In the genomic region with DNA sequence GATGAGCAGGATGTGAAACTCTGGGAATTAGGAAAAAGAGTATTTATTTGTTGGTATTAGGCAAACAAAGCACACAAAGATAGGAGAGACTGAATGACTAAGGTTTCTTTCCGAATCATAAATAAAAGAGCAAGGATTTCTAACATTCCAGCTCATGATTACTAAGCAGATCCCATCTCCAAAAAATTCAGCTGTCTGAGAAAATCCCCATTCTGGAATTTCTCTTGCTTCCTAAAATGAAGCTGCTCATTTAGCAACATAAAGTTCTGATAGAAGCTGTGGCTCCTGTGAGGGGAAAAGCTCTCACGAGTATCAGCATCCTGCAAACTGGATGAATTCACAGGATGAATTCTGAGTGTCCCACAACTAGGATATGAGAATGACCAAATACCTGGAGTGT, we compare ENCODE assay signal across 16 cellular contexts. TPM values are rescaled to one million over a fixed set of nuclear protein-coding genes. Genes with fewer than 3 reads are reported as not detected.
A peak's percentile ranks its signal among the peaks of the same experiment; 100 is the strongest.
DNase-seq lines count a peak whose midpoint lies in the region; ATAC-seq and TF ChIP-seq lines count a peak whose summit lies in the region.
"Had no signal": no experiment of that assay in that cellular context is flagged by ENCODE, and none has a peak within 500 bp of the region (broad histone marks: within the 10 kb centered on the region; RNA-seq: fewer than 3 reads in every experiment).

No MANE protein-coding gene starts in this region.

- no peaks in the 10 kb centered on the region for H3K27me3 Mint-ChIP-seq in HFFc6 (ENCODE audit: insufficient read depth)
- H3K27me3 Mint-ChIP-seq: activated T-cell treated with anti-CD3 and anti-CD28 coated beads, Interleukin-2, amount 50 U/mL, for 24 hours; CD4-positive, alpha-beta memory T cell; stimulated activated naive B cell treated with anti-CD40 and anti-IgM and Interleukin-4, amounts not matched to agents 10 μg/mL and 1 μg/mL and 100 μg/mL, for 72 hours had no signal

- DNase-seq in AG08395 (ENCODE audit: low spot score) = peak; percentile 81
- peak; percentile 69 for DNase-seq in HFFc6
- DNase-seq in astrocyte of the spinal cord (ENCODE audit: low read depth, low spot score) = peak; percentile 19
- DNase-seq in kidney tubule cell (ENCODE audit: low spot score) = peak; percentile 21
- DNase-seq in activated gamma-delta T cell (lab: John Stamatoyannopoulos, UW) = no peak
- DNase-seq: activated CD4-positive, CD25-positive, alpha-beta regulatory T cell treated with anti-CD3 and anti-CD28 coated beads, Interleukin-2, amount 50 U/mL, for 72 hours; activated T-cell treated with anti-CD3 and anti-CD28 coated beads, Interleukin-2, amount 50 U/mL, for 24 hours; CD4-positive, alpha-beta memory T cell; NCI-H2171; stimulated activated CD4-positive, alpha-beta T cell treated with anti-CD3 and anti-CD28 coated beads, Interleukin-2, amount 100 ng/mL, for 48 hours; stimulated activated naive B cell treated with anti-CD40 and anti-IgM and Interleukin-4, amounts not matched to agents 10 μg/mL and 1 μg/mL and 100 μg/mL, for 72 hours had no signal

- peaks cover 63% of the 10 kb centered on the region for H3K36me3 Mint-ChIP-seq in HFFc6 (ENCODE audit: low read depth)

- in situ Hi-C loops in astrocyte of the spinal cord (cut with HindIII; ENCODE audit: low sequenced_read_pairs) = no loop called here

- H3K4me3 Mint-ChIP-seq in HFFc6 = peak overlapping the region; percentile 59
- H3K4me3 Mint-ChIP-seq: activated T-cell treated with anti-CD3 and anti-CD28 coated beads, Interleukin-2, amount 50 U/mL, for 24 hours; brain; CD4-positive, alpha-beta memory T cell; stimulated activated naive B cell treated with anti-CD40 and anti-IgM and Interleukin-4, amounts not matched to agents 10 μg/mL and 1 μg/mL and 100 μg/mL, for 72 hours had no signal

- H3K9me3 Mint-ChIP-seq in HFFc6 = no peaks in the 10 kb centered on the region
- H3K9me3 Mint-ChIP-seq: activated T-cell treated with anti-CD3 and anti-CD28 coated beads, Interleukin-2, amount 50 U/mL, for 24 hours; brain; CD4-positive, alpha-beta memory T cell; stimulated activated naive B cell treated with anti-CD40 and anti-IgM and Interleukin-4, amounts not matched to agents 10 μg/mL and 1 μg/mL and 100 μg/mL, for 72 hours had no signal

- peaks cover 61% of the 10 kb centered on the region for H3K4me1 Mint-ChIP-seq in HFFc6 (ENCODE audit: low read depth)
- H3K4me1 Mint-ChIP-seq: brain; CD4-positive, alpha-beta memory T cell had no signal

- no peak for ATAC-seq in GM19452 (IDR thresholded peaks at IDR 0.05; ENCODE audit: unreplicated experiment)
- ATAC-seq in GM19455 (IDR thresholded peaks at IDR 0.05; ENCODE audit: unreplicated experiment) = no peak
- ATAC-seq in GM18868 (IDR thresholded peaks at IDR 0.05; ENCODE audit: unreplicated experiment) = no peak
- ATAC-seq: stimulated activated naive B cell treated with anti-CD40 and anti-IgM and Interleukin-4, amounts not matched to agents 10 μg/mL and 1 μg/mL and 100 μg/mL, for 72 hours had no signal

- TF ChIP-seq CTCF in HFFc6 (IDR thresholded peaks at IDR 0.05) (no peak), astrocyte of the spinal cord (IDR thresholded peaks at IDR 0.05; ENCODE audit: low read depth, low read length) (no peak)

- H3K4me3 ChIP-seq in astrocyte of the spinal cord (ENCODE audit: low read depth, low read length) = no peak overlapping the region

- peak overlapping the region; percentile 89 for H3K27ac Mint-ChIP-seq in HFFc6
- H3K27ac Mint-ChIP-seq: activated T-cell treated with anti-CD3 and anti-CD28 coated beads, Interleukin-2, amount 50 U/mL, for 24 hours; stimulated activated naive B cell treated with anti-CD40 and anti-IgM and Interleukin-4, amounts not matched to agents 10 μg/mL and 1 μg/mL and 100 μg/mL, for 72 hours had no signal

RNA-seq across cellular contexts. Expression of gene SH2D5, which starts 6.7 kb away (rescaled TPM):
- total RNA-seq in HFFc6 (2021; fragmentation: NEBNext Ultra II Directional; extraction: Animal tissue kit (Norgen Biotek cat#: 25700)) = 10 to 100 TPM; 12.0 to 15.9 (median 13.2) TPM
- total RNA-seq: mononuclear cell had no signal

RNA-seq across cellular contexts. Expression of gene KIF17, which starts 21.4 kb away (rescaled TPM):
- total RNA-seq in HFFc6 (2021; fragmentation: NEBNext Ultra II Directional; extraction: Animal tissue kit (Norgen Biotek cat#: 25700)) = 1 to 10 TPM; 5.8 to 8.1 (median 7.4) TPM
- total RNA-seq: CD4-positive, alpha-beta memory T cell had no signal

RNA-seq across cellular contexts. Expression of gene HP1BP3, which starts 47.9 kb away (rescaled TPM):
- total RNA-seq in HFFc6 (2021; fragmentation: NEBNext Ultra II Directional; extraction: Animal tissue kit (Norgen Biotek cat#: 25700)) = 100 to 1,000 TPM; 171 to 207 (median 200) TPM
